Comparison of ENCODE assay signal across 1 cellular context in genomic region chr1:94919241-94920030, GRCh38.
TF ChIP-seq lines count a peak whose summit lies in the region.

No MANE protein-coding gene starts in this region.

TF ChIP-seq in HEK293, 187 proteins besides CTCF, POLR2A, EP300 and RAD21 (continued from another document):
- TF ChIP-seq PRDM2 (tag by site-specific recombination; IDR thresholded peaks at IDR 0.05; ENCODE audit: borderline replicate concordance) (no peak), ZNF558 (tag by site-specific recombination; IDR thresholded peaks at IDR 0.05) (no peak), ZNF311 (tag by site-specific recombination; IDR thresholded peaks at IDR 0.05; ENCODE audit: borderline replicate concordance) (no peak), ZNF19 (tag by site-specific recombination; IDR thresholded peaks at IDR 0.05; ENCODE audit: low read depth) (no peak), PBX3 (CRISPR knock-in tag; IDR thresholded peaks at IDR 0.05) (no peak), ZNF621 (tag by site-specific recombination; IDR thresholded peaks at IDR 0.05) (no peak), ZNF202 (tag by site-specific recombination; IDR thresholded peaks at IDR 0.05; ENCODE audit: borderline replicate concordance) (no peak), ZFP37 (tag by site-specific recombination; IDR thresholded peaks at IDR 0.05) (no peak), ZFP3 (tag by site-specific recombination; IDR thresholded peaks at IDR 0.05; ENCODE audit: low read depth) (no peak), KLF9 (tag by site-specific recombination; IDR thresholded peaks at IDR 0.05; ENCODE audit: low read depth) (no peak), ZNF335 (tag by site-specific recombination; conservative IDR thresholded peaks at IDR 0.05) (no peak), TRIM28 (IDR thresholded peaks at IDR 0.05; ENCODE audit: borderline replicate concordance, low read length) (0 out of 2 replicates have a peak, but pooled peaks have one; percentile 20), HOXA7 (CRISPR knock-in tag; IDR thresholded peaks at IDR 0.05; ENCODE audit: borderline replicate concordance) (no peak), ZBTB1 (tag by site-specific recombination; IDR thresholded peaks at IDR 0.05) (no peak), ZNF449 (tag by site-specific recombination; IDR thresholded peaks at IDR 0.05) (no peak), ZBTB48 (tag by site-specific recombination; IDR thresholded peaks at IDR 0.05) (no peak), ZNF433 (tag by site-specific recombination; IDR thresholded peaks at IDR 0.05; ENCODE audit: low read depth) (no peak), ZNF24 (tag by site-specific recombination; IDR thresholded peaks at IDR 0.05) (no peak), ZNF48 (tag by site-specific recombination; IDR thresholded peaks at IDR 0.05) (no peak), ZBTB17 (tag by site-specific recombination; IDR thresholded peaks at IDR 0.05) (no peak)
